In the genomic region with DNA sequence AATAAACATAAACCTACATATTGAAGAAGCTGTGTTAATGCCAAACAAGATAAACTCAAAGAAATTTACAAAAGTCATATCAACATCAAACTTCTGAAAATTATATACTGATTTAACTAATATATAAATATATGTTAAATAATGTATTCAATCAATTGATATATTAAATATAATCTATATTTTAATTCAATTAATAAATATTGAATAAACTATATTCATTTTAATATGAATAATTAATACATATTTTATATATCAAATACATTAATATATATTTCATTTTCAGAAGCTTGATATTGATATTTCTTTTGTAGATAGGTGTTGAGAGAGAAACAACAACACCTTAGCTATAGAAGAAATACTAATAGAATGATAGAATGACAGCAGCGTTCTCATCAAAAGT, we compare ENCODE assay signal across 20 cellular contexts.
DNase-seq lines count a peak whose midpoint lies in the region; ATAC-seq, FAIRE-seq and TF ChIP-seq lines count a peak whose summit lies in the region.
"Had no signal": no experiment of that assay in that cellular context is flagged by ENCODE, and none has a peak within 500 bp of the region (broad histone marks: within the 10 kb centered on the region; RNA-seq: fewer than 3 reads in every experiment).

No MANE protein-coding gene starts in this region.

- POLR2A ChIA-PET in WTC11 (lab: Charles Lee), result no interaction called here

- peaks cover 36% of the 10 kb centered on the region for H3K9me3 Mint-ChIP-seq in WTC11

- H3K4me1 Mint-ChIP-seq in WTC11, result no peaks in the 10 kb centered on the region
- H3K4me1 Mint-ChIP-seq: CD4-positive, CD25-positive, alpha-beta regulatory T cell; GM23338; H9 had no signal

- CTCF ChIA-PET in WTC11 (lab: Charles Lee), result interaction anchor here (1.1 kb wide), 1 partner anchor 30 kb away, joined by 3 read pairs; no protein-coding TSS in a partner anchor

- H3K27me3 ChIP-seq in small intestine (ENCODE audit: control insufficient read depth in 2 of 2, insufficient read depth in 2 of 2, low read length in 2 of 2) (no peaks in the 10 kb centered on the region), BE2C (no peaks in the 10 kb centered on the region; the same call in 1 of the 2 replicates)
- H3K27me3 ChIP-seq: BLaER1 had no signal

- H3K27me3 Mint-ChIP-seq in WTC11 (ENCODE audit: low read depth), result no peaks in the 10 kb centered on the region
- H3K27me3 Mint-ChIP-seq: CD4-positive, CD25-positive, alpha-beta regulatory T cell had no signal

- H3K4me3 ChIP-seq in small intestine (ENCODE audit: low read depth in 1 of 2, low read length in 2 of 2), result no peak overlapping the region
- no peak overlapping the region for H3K4me3 ChIP-seq in BE2C (ENCODE audit: low read depth, low read length)
- H3K4me3 ChIP-seq: BLaER1, GM12878, GM23338 had no signal

- TF ChIP-seq CTCF in WTC11 (IDR thresholded peaks at IDR 0.05) (no peak), BE2C (IDR thresholded peaks at IDR 0.05; ENCODE audit: low read depth, low read length) (no peak)

- peaks cover 25% of the 10 kb centered on the region for H3K36me3 Mint-ChIP-seq in WTC11
- H3K36me3 Mint-ChIP-seq: CD4-positive, CD25-positive, alpha-beta regulatory T cell; CD8-positive, alpha-beta T cell had no signal

- 95 to 97% (median 96%) methylated on average over 1 of the region's 1 CpG for WGBS in small intestine, 3 donors

- H3K27ac Mint-ChIP-seq in WTC11, result no peak overlapping the region
- H3K27ac Mint-ChIP-seq: CD4-positive, CD25-positive, alpha-beta regulatory T cell; CD8-positive, alpha-beta T cell; GM23338; H9 had no signal

- peak; percentile 96 for FAIRE-seq in G401.6 (lab: Jason Lieb, UNC)
- FAIRE-seq in frontal cortex (lab: Jason Lieb, UNC), result peak; percentile 98
- peak; percentile 94 for FAIRE-seq in small intestine (lab: Jason Lieb, UNC)
- FAIRE-seq: GM12878 had no signal

- DNase-seq in WTC11 (ENCODE audit: low spot score) (no peak), frontal cortex (ENCODE audit: low spot score in 2 of 2) (no peak), small intestine (no peak), KG1 (lab: John Stamatoyannopoulos, UW) (no peak), BE2C (no peak), cortex of kidney (lab: John Stamatoyannopoulos, UW) (no peak)
- DNase-seq: 8988T; Caco-2; CD4-positive, CD25-positive, alpha-beta regulatory T cell; CD8-positive, alpha-beta T cell; DMS153; DND-41; GDM1; H9 had no signal

- no peak overlapping the region for H3K4me3 Mint-ChIP-seq in WTC11
- H3K4me3 Mint-ChIP-seq: CD4-positive, CD25-positive, alpha-beta regulatory T cell; CD8-positive, alpha-beta T cell; GM23338; H9 had no signal

- H3K27ac ChIP-seq in small intestine (ENCODE audit: low read depth in 1 of 2, low read length in 1 of 2), result no peak overlapping the region
- H3K27ac ChIP-seq: BLaER1, C4-2B had no signal

- ATAC-seq in WTC11, result no peak
- ATAC-seq: CD8-positive, alpha-beta T cell; GM12878; GM23338; HCT116 had no signal

- H3K36me3 ChIP-seq in small intestine (ENCODE audit: control insufficient read depth in 2 of 2, insufficient read depth in 2 of 2, low read length in 2 of 2) (no peaks in the 10 kb centered on the region), BE2C (no peaks in the 10 kb centered on the region)
- H3K36me3 ChIP-seq: BLaER1 had no signal

- H3K4me1 ChIP-seq in small intestine (ENCODE audit: control insufficient read depth in 2 of 2, insufficient read depth in 1 of 2, low read depth in 1 of 2, low read length in 1 of 2) (no peaks in the 10 kb centered on the region), BE2C (no peaks in the 10 kb centered on the region)
- H3K4me1 ChIP-seq: BLaER1 had no signal

- H3K9me3 ChIP-seq in small intestine (ENCODE audit: control insufficient read depth, low read depth) (no peaks in the 10 kb centered on the region), BE2C (no peaks in the 10 kb centered on the region)

TF ChIP-seq in WTC11, 78 proteins besides CTCF, POLR2A, EP300 and RAD21:
- TF ChIP-seq HMGA2 (CRISPR knock-in tag; IDR thresholded peaks at IDR 0.05), result peak; percentile 93
- TF ChIP-seq SMAD3 (CRISPR knock-in tag; IDR thresholded peaks at IDR 0.05; ENCODE audit: borderline replicate concordance), result no peak
- TF ChIP-seq, protein P1, sequence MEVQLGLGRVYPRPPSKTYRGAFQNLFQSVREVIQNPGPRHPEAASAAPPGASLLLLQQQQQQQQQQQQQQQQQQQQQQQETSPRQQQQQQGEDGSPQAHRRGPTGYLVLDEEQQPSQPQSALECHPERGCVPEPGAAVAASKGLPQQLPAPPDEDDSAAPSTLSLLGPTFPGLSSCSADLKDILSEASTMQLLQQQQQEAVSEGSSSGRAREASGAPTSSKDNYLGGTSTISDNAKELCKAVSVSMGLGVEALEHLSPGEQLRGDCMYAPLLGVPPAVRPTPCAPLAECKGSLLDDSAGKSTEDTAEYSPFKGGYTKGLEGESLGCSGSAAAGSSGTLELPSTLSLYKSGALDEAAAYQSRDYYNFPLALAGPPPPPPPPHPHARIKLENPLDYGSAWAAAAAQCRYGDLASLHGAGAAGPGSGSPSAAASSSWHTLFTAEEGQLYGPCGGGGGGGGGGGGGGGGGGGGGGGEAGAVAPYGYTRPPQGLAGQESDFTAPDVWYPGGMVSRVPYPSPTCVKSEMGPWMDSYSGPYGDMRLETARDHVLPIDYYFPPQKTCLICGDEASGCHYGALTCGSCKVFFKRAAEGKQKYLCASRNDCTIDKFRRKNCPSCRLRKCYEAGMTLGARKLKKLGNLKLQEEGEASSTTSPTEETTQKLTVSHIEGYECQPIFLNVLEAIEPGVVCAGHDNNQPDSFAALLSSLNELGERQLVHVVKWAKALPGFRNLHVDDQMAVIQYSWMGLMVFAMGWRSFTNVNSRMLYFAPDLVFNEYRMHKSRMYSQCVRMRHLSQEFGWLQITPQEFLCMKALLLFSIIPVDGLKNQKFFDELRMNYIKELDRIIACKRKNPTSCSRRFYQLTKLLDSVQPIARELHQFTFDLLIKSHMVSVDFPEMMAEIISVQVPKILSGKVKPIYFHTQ (CRISPR knock-in tag; IDR thresholded peaks at IDR 0.05), result no peak
- TF ChIP-seq ZNF138 (CRISPR knock-in tag; conservative IDR thresholded peaks at IDR 0.05), result no peak
